Comparison of ENCODE assay signal across 8 cellular contexts in genomic region chr20:41136695-41137411, GRCh38. TPM values are rescaled to one million over a fixed set of nuclear protein-coding genes. Genes with fewer than 3 reads are reported as not detected.
DNase-seq lines count a peak whose midpoint lies in the region; ATAC-seq and TF ChIP-seq lines count a peak whose summit lies in the region.

No MANE protein-coding gene starts in this region.

- no peaks in the 10 kb centered on the region for H3K27me3 ChIP-seq in kidney epithelial cell (ENCODE audit: control insufficient read depth, insufficient read depth, low read length)

- peak; percentile 67 for DNase-seq in A172 (ENCODE audit: low spot score)
- DNase-seq in NCI-H2196 (lab: John Stamatoyannopoulos, UW; ENCODE audit: unreplicated experiment) = peak; percentile 84
- DNase-seq in activated CD4-positive, CD25-positive, alpha-beta regulatory T cell treated with anti-CD3 and anti-CD28 coated beads, Interleukin-2, amount 50 U/mL, for 16 hours (ENCODE audit: low read depth, low spot score) = peak; percentile 65
- DNase-seq in cerebellar cortex (ENCODE audit: low spot score) = peak; percentile 87
- no peak for DNase-seq in kidney epithelial cell (ENCODE audit: low read depth)
- peak; percentile 74 to 85 for DNase-seq in stimulated activated CD4-positive, alpha-beta T cell treated with anti-CD3 and anti-CD28 coated beads, Interleukin-15, amount 100 ng/mL, for 1 hour (ENCODE audit: low read depth in 1 of 2, low spot score in 1 of 2)

- peak; percentile 28 for ATAC-seq in GM18519 (IDR thresholded peaks at IDR 0.05; ENCODE audit: low FRiP score, unreplicated experiment)
- ATAC-seq in HG03045 (IDR thresholded peaks at IDR 0.05; ENCODE audit: unreplicated experiment) = peak; percentile 59

- H3K36me3 ChIP-seq in kidney epithelial cell (ENCODE audit: control insufficient read depth, insufficient read depth, low read length) = no peaks in the 10 kb centered on the region

- TF ChIP-seq CTCF in kidney epithelial cell (IDR thresholded peaks at IDR 0.05; ENCODE audit: insufficient read depth, low read length, poor library complexity, severe bottlenecking) = no peak

- H3K4me3 ChIP-seq in kidney epithelial cell (ENCODE audit: low read depth, low read length) = peak overlapping the region; percentile 84

RNA-seq across cellular contexts. Expression of gene PLCG1, which starts 0.5 kb away (rescaled TPM):
- 79.6 and 82.9 TPM in 2 replicates for total RNA-seq in A172 (2014; rRNA removed; shearing (Covaris generic))
- total RNA-seq in kidney epithelial cell = 89.3 and 143 TPM in 2 replicates
